ENCODE assay signal across 8 cellular contexts in the genomic region with DNA sequence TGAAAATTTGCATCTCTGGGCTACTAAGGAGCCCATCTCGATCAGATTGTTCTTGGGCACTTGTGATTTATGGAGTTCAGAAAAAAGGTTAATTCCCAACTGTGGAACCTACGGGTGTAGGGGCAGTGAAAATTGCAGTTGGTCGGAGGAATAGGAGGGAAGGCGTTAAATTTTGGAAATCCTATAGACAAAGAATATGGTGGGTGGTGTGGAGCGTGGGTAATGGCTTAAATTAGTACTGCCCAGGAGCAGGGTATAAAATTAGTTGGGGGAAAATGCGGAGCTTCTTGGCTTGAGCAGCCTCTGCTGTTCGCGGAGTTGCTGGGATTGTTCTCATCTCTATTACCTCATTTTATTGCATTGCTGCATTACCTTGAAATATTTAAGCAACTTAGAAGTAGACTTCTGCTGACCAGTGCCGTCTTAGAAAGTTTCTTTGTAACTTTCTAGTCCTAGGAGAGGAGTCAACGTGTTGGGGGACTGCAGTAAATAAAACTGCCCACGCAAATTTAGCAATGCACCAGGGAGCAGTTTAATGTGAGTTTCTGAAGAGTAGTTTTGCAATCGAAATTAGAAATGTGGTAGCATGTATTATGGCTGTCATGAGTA. TPM values are rescaled to one million over a fixed set of nuclear protein-coding genes. Genes with fewer than 3 reads are reported as not detected.
DNase-seq lines count a peak whose midpoint lies in the region; ATAC-seq, FAIRE-seq and TF ChIP-seq lines count a peak whose summit lies in the region.

No MANE protein-coding gene starts in this region.

- peak overlapping the region; percentile 64 for H3K4me3 ChIP-seq in OCI-LY7 (ENCODE audit: low read depth, low read length, poor library complexity, severe bottlenecking)
- peak overlapping the region; percentile 75 for H3K4me3 ChIP-seq in suprapubic skin

- POLR2A ChIA-PET in OCI-LY7 (lab: Charles Lee), result no interaction called here

- H3K9me3 ChIP-seq in OCI-LY7 (ENCODE audit: low read length) (no peaks in the 10 kb centered on the region), suprapubic skin (no peaks in the 10 kb centered on the region)

- intact Hi-C loops in OCI-LY7 (cut with micrococcal nuclease; ENCODE audit: unreplicated experiment) (loop anchor here (5.0 kb wide), 2 partner anchors 100 to 310 kb away; no protein-coding TSS in a partner anchor), left colon (cut with DNase I, micrococcal nuclease) (no loop called here)

- TF ChIP-seq POLR2A in suprapubic skin (IDR thresholded peaks at IDR 0.05), result no peak
- no peak for TF ChIP-seq POLR2A in H54 (IDR thresholded peaks at IDR 0.05; ENCODE audit: low read depth, low read length)

- TF ChIP-seq EP300 in suprapubic skin (IDR thresholded peaks at IDR 0.05), result no peak

- H3K27ac ChIP-seq in OCI-LY7 (ENCODE audit: low read depth, low read length, poor library complexity, severe bottlenecking), result no peak overlapping the region
- H3K27ac ChIP-seq in suprapubic skin, result peak overlapping the region; percentile 79

- peak overlapping the region; percentile 64 for H3K4me2 ChIP-seq in OCI-LY7 (ENCODE audit: low read length)

- no peaks in the 10 kb centered on the region for H3K36me3 ChIP-seq in OCI-LY7 (ENCODE audit: insufficient read depth, low read length)
- peaks cover 10% of the 10 kb centered on the region for H3K36me3 ChIP-seq in suprapubic skin

- no peak overlapping the region for H2AFZ ChIP-seq in OCI-LY7 (ENCODE audit: low read length)

- 1% methylated on average over 12 of the region's 12 CpGs for WGBS in suprapubic skin

- CTCF ChIA-PET in OCI-LY7 (lab: Charles Lee; ENCODE audit: unreplicated experiment), result no interaction called here

- peaks cover 7% of the 10 kb centered on the region for H3K27me3 ChIP-seq in suprapubic skin

- DNase-seq in NOMO-1 treated with DMSO at 0.1 percent for 48 hours (lab: John Stamatoyannopoulos, UW; ENCODE audit: unreplicated experiment) (peak; percentile 20), NOMO-1 treated with dmso at 0.1 percent for 144 hours (lab: John Stamatoyannopoulos, UW; ENCODE audit: unreplicated experiment) (no peak), OCI-LY7 (ENCODE audit: low spot score) (no peak), brain pericyte (ENCODE audit: low read depth, low spot score) (peak; percentile 17), left colon (peak in 1 of 2 donors; percentile 15), suprapubic skin (ENCODE audit: low spot score in 2 of 2) (no peak), NCI-H345 treated with DMSO at 0.1 percent for 48 hours (lab: John Stamatoyannopoulos, UW; ENCODE audit: unreplicated experiment) (no peak), H54 (ENCODE audit: insufficient read length, low spot score) (no peak)

- TF ChIP-seq CTCF in OCI-LY7 (conservative IDR thresholded peaks at IDR 0.05; ENCODE audit: low read length), result no peak
- TF ChIP-seq CTCF in suprapubic skin (IDR thresholded peaks at IDR 0.05), result no peak

- ATAC-seq in left colon, result peak; percentile 31

- no peaks in the 10 kb centered on the region for H3K9me2 ChIP-seq in OCI-LY7 (ENCODE audit: insufficient read depth, low read length)

- H3K4me1 ChIP-seq in OCI-LY7 (ENCODE audit: insufficient read depth, low read length, poor library complexity, severe bottlenecking) (peaks cover 38% of the 10 kb centered on the region), suprapubic skin (peaks cover 34% of the 10 kb centered on the region)

- no peaks in the 10 kb centered on the region for H3K79me2 ChIP-seq in OCI-LY7 (ENCODE audit: insufficient read depth, low read depth, low read length)

- 0 out of 2 replicates have a peak, but pooled peaks cover 6% of the 10 kb centered on the region for H4K20me1 ChIP-seq in OCI-LY7 (ENCODE audit: insufficient read depth, low read length)

- no TSS peak for BruUV-seq in OCI-LY7 (replicated peaks; lab: Mats Ljungman, UMichigan)

- no peak for FAIRE-seq in H54 (lab: Jason Lieb, UNC)

RNA-seq across cellular contexts. Expression of gene S1PR1, which starts 0.5 kb away (rescaled TPM):
- total RNA-seq in OCI-LY7 (2014; rRNA removed; shearing (Covaris generic)), result 0.41 and 1.1 TPM in 2 replicates
- total RNA-seq in OCI-LY7 (2022) (0.13 TPM in 1 of 2 replicates, not detected in the other), left colon (1 to 10 TPM; 7.1 to 9.6 TPM), suprapubic skin (10 to 100 TPM; 11.4 to 50.6 (median 26.0) TPM)

Comparison
In these comparisons a context has a peak if more than half of its experiments do, and no peak if none do; other contexts are left out.
1. DNase-seq: peak in NOMO-1 treated with DMSO at 0.1 percent for 48 hours (single experiment) and brain pericyte (single experiment); none in NOMO-1 treated with dmso at 0.1 percent for 144 hours (single experiment), OCI-LY7 (single experiment), suprapubic skin (0 of 2), NCI-H345 treated with DMSO at 0.1 percent for 48 hours (single experiment) and H54 (single experiment).